ENCODE assay signal across 10 cellular contexts in genomic region chr19:13865243-13865577, GRCh38. TPM values are rescaled to one million over a fixed set of nuclear protein-coding genes. Genes with fewer than 3 reads are reported as not detected.
DNase-seq lines count a peak whose midpoint lies in the region; TF ChIP-seq lines count a peak whose summit lies in the region.
"Had no signal": no experiment of that assay in that cellular context is flagged by ENCODE, and none has a peak within 500 bp of the region (broad histone marks: within the 10 kb centered on the region; RNA-seq: fewer than 3 reads in every experiment).

No MANE protein-coding gene starts in this region.

- no peak for TF ChIP-seq POLR2A in sigmoid colon (IDR thresholded peaks at IDR 0.05)

- no peaks in the 10 kb centered on the region for H3K9me3 Mint-ChIP-seq in Calu3 (ENCODE audit: low read depth, unreplicated experiment)
- H3K9me3 Mint-ChIP-seq: T-helper 1 cell treated with Interleukin-12 subunit alpha and Interleukin-12 subunit beta and Interleukin-4 antibody, amounts not matched to agents 30 μg/mL and 1 μg/mL, for 36 hours had no signal

- H3K27ac ChIP-seq in OCI-LY3 (ENCODE audit: low read length), result no peak overlapping the region
- peak overlapping the region; percentile 68 to 97 (median 82) for H3K27ac ChIP-seq in sigmoid colon

- no peak for DNase-seq in Calu3
- DNase-seq in epithelial cell of proximal tubule (ENCODE audit: low read depth), result no peak
- no peak for DNase-seq in sigmoid colon
- DNase-seq in DMS53 treated with DMSO at 0.1 percent for 48 hours (lab: John Stamatoyannopoulos, UW; ENCODE audit: unreplicated experiment), result no peak
- DNase-seq in NCI-H526 (lab: John Stamatoyannopoulos, UW), result no peak
- DNase-seq in NCI-H1417 (lab: John Stamatoyannopoulos, UW), result no peak
- DNase-seq in KG1 (lab: John Stamatoyannopoulos, UW), result no peak
- DNase-seq: NCI-H2029 treated with DMSO at 0.1 percent for 48 hours had no signal

- no peak overlapping the region for H3K27ac Mint-ChIP-seq in Calu3 (ENCODE audit: unreplicated experiment)
- H3K27ac Mint-ChIP-seq: T-helper 1 cell treated with Interleukin-12 subunit alpha and Interleukin-12 subunit beta and Interleukin-4 antibody, amounts not matched to agents 30 μg/mL and 1 μg/mL, for 36 hours had no signal

- H3K36me3 Mint-ChIP-seq in Calu3 (ENCODE audit: insufficient read depth, unreplicated experiment), result peaks cover 43% of the 10 kb centered on the region

- intact Hi-C loops in Calu3 (cut with micrococcal nuclease; ENCODE audit: unreplicated experiment) (no loop called here), sigmoid colon (cut with DNase I) (no loop called here)

- no peaks in the 10 kb centered on the region for H4K20me1 ChIP-seq in OCI-LY3 (ENCODE audit: insufficient read depth, low read length)

- H3K4me3 ChIP-seq in OCI-LY3 (ENCODE audit: low read length) (peak overlapping the region; percentile 66), epithelial cell of proximal tubule (ENCODE audit: low read depth, low read length) (peak overlapping the region; percentile 60), sigmoid colon (peak overlapping the region; percentile 51 to 85 (median 74))

- H3K4me1 Mint-ChIP-seq in Calu3 (ENCODE audit: low read depth, unreplicated experiment), result peaks cover 40% of the 10 kb centered on the region

- no peaks in the 10 kb centered on the region for H3K79me2 ChIP-seq in OCI-LY3 (ENCODE audit: low read length)

- H2AFZ ChIP-seq in OCI-LY3 (ENCODE audit: low read depth, low read length), result no peak overlapping the region

- WGBS in sigmoid colon, 2 donors, result 1 to 2% methylated on average over 50 to 52 of the region's 52 CpGs

- no peak for TF ChIP-seq EP300 in sigmoid colon (IDR thresholded peaks at IDR 0.05)

- H3K9me3 ChIP-seq in OCI-LY3 (ENCODE audit: insufficient read depth, low read length) (no peaks in the 10 kb centered on the region), sigmoid colon (no peaks in the 10 kb centered on the region)

- CTCF ChIA-PET in Calu3 (lab: Charles Lee), result no interaction called here

- H3K36me3 ChIP-seq in OCI-LY3 (replicated peaks; ENCODE audit: low read depth, low read length) (no peaks in the 10 kb centered on the region), sigmoid colon (no peaks in the 10 kb centered on the region)

- BruUV-seq in Calu3 (replicated peaks; lab: Mats Ljungman, UMichigan), result no TSS peak

- TF ChIP-seq CTCF in Calu3 (IDR thresholded peaks at IDR 0.05; ENCODE audit: unreplicated experiment) (no peak), OCI-LY3 (IDR thresholded peaks at IDR 0.05; ENCODE audit: low read depth, low read length) (no peak), epithelial cell of proximal tubule (conservative IDR thresholded peaks at IDR 0.05; ENCODE audit: low read depth, low read length) (no peak), sigmoid colon (IDR thresholded peaks at IDR 0.05) (no peak)

- peak overlapping the region; percentile 62 for H3K4me3 Mint-ChIP-seq in Calu3 (ENCODE audit: low read depth, unreplicated experiment)

- no peaks in the 10 kb centered on the region for H3K27me3 Mint-ChIP-seq in Calu3 (ENCODE audit: unreplicated experiment)

- H3K4me2 ChIP-seq in OCI-LY3 (ENCODE audit: low read length), result peak overlapping the region; percentile 43; the same call in 1 of the 2 replicates

- H3K27me3 ChIP-seq in OCI-LY3 (ENCODE audit: low read depth, low read length) (peaks cover 27% of the 10 kb centered on the region), sigmoid colon (no peaks in the 10 kb centered on the region)

- H3K9ac ChIP-seq in OCI-LY3 (ENCODE audit: low read length), result no peak overlapping the region

- peaks cover 10% of the 10 kb centered on the region for H3K4me1 ChIP-seq in OCI-LY3 (ENCODE audit: low read length)
- H3K4me1 ChIP-seq in sigmoid colon, result peaks cover 0 to 39% (median 26%) of the 10 kb centered on the region in 4 donors

RNA-seq across cellular contexts. Expression of gene NANOS3, which starts 11.7 kb away (rescaled TPM):
- 1.2 TPM in 1 of 2 replicates, not detected in the other for total RNA-seq in Calu3 (2022)
- total RNA-seq in epithelial cell of proximal tubule, result not detected in 2 replicates
- not detected for total RNA-seq in sigmoid colon
- under 1 TPM in 1 of 3 donors, not detected in 2; 0.16 TPM for polyA plus RNA-seq in sigmoid colon

RNA-seq across cellular contexts. Expression of gene BRME1, which starts 40.7 kb away (rescaled TPM):
- 1.0 and 1.5 TPM in 2 replicates for total RNA-seq in Calu3 (2022)
- total RNA-seq in epithelial cell of proximal tubule, result 0.58 and 1.4 TPM in 2 replicates
- 1 to 10 TPM in 3 of 4 donors, under 1 TPM in 1; 0.99 to 3.6 (median 1.3) TPM for total RNA-seq in sigmoid colon
- polyA plus RNA-seq in sigmoid colon, result 1 to 10 TPM; 1.8 to 9.0 (median 3.2) TPM

RNA-seq across cellular contexts. Expression of gene CC2D1A, which starts 40.8 kb away (rescaled TPM):
- total RNA-seq in Calu3 (2022) (37.2 and 41.7 TPM in 2 replicates), epithelial cell of proximal tubule (27.2 and 30.6 TPM in 2 replicates), sigmoid colon (10 to 100 TPM; 15.0 to 33.5 (median 21.4) TPM)
- polyA plus RNA-seq in sigmoid colon, result 10 to 100 TPM; 38.4 to 88.2 (median 65.7) TPM
